In the genomic region with DNA sequence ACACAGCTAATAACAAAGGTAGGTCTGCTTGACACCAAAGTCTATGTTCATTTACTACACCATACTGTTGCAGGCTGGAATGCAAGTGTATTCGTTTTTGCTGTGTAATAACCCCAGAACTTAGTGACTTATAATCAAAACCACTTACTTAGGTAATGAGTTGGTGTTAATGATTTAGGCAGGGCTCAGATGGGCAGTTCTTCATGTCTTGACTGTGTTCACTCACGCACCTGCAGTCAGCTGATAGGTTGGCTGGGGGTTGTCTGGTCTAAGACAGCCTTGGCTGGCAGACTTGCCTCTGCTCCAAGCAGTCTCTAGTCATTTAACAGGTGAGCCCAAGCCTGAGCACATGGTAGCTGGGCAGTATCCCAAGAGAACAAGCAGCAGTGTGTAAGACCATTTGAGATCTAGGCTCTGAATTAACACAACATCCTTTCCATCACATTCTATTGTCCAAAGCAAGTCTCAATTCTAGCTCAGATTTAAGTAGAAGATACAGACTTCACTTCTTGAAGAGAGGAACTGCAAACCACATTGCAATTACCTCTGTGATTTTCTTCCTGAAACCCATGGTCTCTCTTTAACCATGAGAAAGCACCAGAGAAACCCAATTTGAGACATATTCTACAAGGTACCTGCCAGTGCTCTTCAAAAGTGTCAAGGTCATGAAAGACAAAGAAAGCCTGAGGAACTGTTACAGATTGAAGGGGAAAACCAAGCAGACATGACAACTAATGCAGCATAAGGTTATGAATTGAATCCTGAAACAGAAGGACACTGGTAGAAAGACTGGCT, we compare ENCODE assay signal across 18 cellular contexts. TPM values are rescaled to one million over a fixed set of nuclear protein-coding genes. Genes with fewer than 3 reads are reported as not detected.
DNase-seq lines count a peak whose midpoint lies in the region; ATAC-seq and TF ChIP-seq lines count a peak whose summit lies in the region.
"Had no signal": no experiment of that assay in that cellular context is flagged by ENCODE, and none has a peak within 500 bp of the region (broad histone marks: within the 10 kb centered on the region; RNA-seq: fewer than 3 reads in every experiment).

No MANE protein-coding gene starts in this region.

- no peaks in the 10 kb centered on the region for H4K20me1 ChIP-seq in GM23338 (replicated peaks; ENCODE audit: insufficient read depth)

- H3K27ac Mint-ChIP-seq in GM23338: no peak overlapping the region

- H3K9me3 ChIP-seq in ascending aorta: no peaks in the 10 kb centered on the region
- H3K9me3 ChIP-seq: right atrium auricular region, tibial nerve had no signal

- H3K4me1 Mint-ChIP-seq in GM23338: peaks cover 10% of the 10 kb centered on the region; the same call in 2 of the 3 replicates

- intact Hi-C loops in ascending aorta (cut with DNase I): no loop called here

- no peaks in the 10 kb centered on the region for H3K79me2 ChIP-seq in GM23338 (replicated peaks; ENCODE audit: insufficient read depth)

- H3K36me3 ChIP-seq in GM23338 (ENCODE audit: insufficient read depth): no peaks in the 10 kb centered on the region
- no peaks in the 10 kb centered on the region for H3K36me3 ChIP-seq in ascending aorta
- H3K36me3 ChIP-seq: right atrium auricular region, tibial nerve had no signal

- no peak overlapping the region for H3K27ac ChIP-seq in GM23338 (ENCODE audit: low read depth)
- no peak overlapping the region for H3K27ac ChIP-seq in ascending aorta
- H3K27ac ChIP-seq: right atrium auricular region had no signal

- no peak overlapping the region for H3K4me3 Mint-ChIP-seq in GM23338
- H3K4me3 Mint-ChIP-seq: activated T-cell treated with anti-CD3 and anti-CD28 coated beads, Interleukin-2, amount 50 U/mL, for 4 hours had no signal

- H3K9me2 ChIP-seq in GM23338 (ENCODE audit: insufficient read depth): no peaks in the 10 kb centered on the region

- ATAC-seq in GM23338 (no peak), HG03432 (IDR thresholded peaks at IDR 0.05; ENCODE audit: unreplicated experiment) (peak; percentile 46)
- ATAC-seq: activated T-cell treated with anti-CD3 and anti-CD28 coated beads, Interleukin-2, amount 50 U/mL, for 4 hours; HepG2 had no signal

- no peaks in the 10 kb centered on the region for H3K36me3 Mint-ChIP-seq in GM23338 (ENCODE audit: low read depth)
- H3K36me3 Mint-ChIP-seq: CD14-positive monocyte had no signal

- H3K4me2 ChIP-seq in GM23338: no peak overlapping the region

- DNase-seq in GM23338 (ENCODE audit: low spot score): no peak
- peak; percentile 4 for DNase-seq in renal cortical epithelial cell (ENCODE audit: low read depth)
- DNase-seq in NCI-H774 (lab: John Stamatoyannopoulos, UW): no peak
- DNase-seq in nucleus accumbens (lab: John Stamatoyannopoulos, UW): no peak
- no peak for DNase-seq in ascending aorta (ENCODE audit: low spot score in 2 of 2)
- DNase-seq: activated CD4-positive, alpha-beta T cell treated with anti-CD3 and anti-CD28 coated beads, Interleukin-2, amount 50 U/mL, for 4 hours; activated T-cell treated with anti-CD3 and anti-CD28 coated beads, Interleukin-2, amount 50 U/mL, for 4 hours; central memory CD4-positive, alpha-beta T cell; foreskin fibroblast; mesenchymal stem cell; NCI-H2171; SIG-M5 had no signal

- no peaks in the 10 kb centered on the region for H3K27me3 Mint-ChIP-seq in GM23338 (ENCODE audit: insufficient read depth, low read depth, poor library complexity)

- H3K9me3 Mint-ChIP-seq in GM23338: no peaks in the 10 kb centered on the region
- H3K9me3 Mint-ChIP-seq: activated T-cell treated with anti-CD3 and anti-CD28 coated beads, Interleukin-2, amount 50 U/mL, for 4 hours had no signal

- H2AFZ ChIP-seq in GM23338: peak overlapping the region; percentile 30; the same call in 1 of the 2 replicates

- H3K27me3 ChIP-seq in GM23338 (ENCODE audit: insufficient read depth) (no peaks in the 10 kb centered on the region), ascending aorta (no peaks in the 10 kb centered on the region)
- H3K27me3 ChIP-seq: right atrium auricular region, tibial nerve had no signal

- peak; percentile 29 for TF ChIP-seq POLR2A in GM19099 (IDR thresholded peaks at IDR 0.05; ENCODE audit: extremely low read depth, insufficient read length, low read depth)

- H3K4me1 ChIP-seq in GM23338 (ENCODE audit: insufficient read depth): peaks cover 7% of the 10 kb centered on the region
- no peaks in the 10 kb centered on the region for H3K4me1 ChIP-seq in ascending aorta
- H3K4me1 ChIP-seq: right atrium auricular region had no signal

- TF ChIP-seq CTCF in GM23338 (conservative IDR thresholded peaks at IDR 0.05; ENCODE audit: low read depth in 2 of 2): no peak
- TF ChIP-seq CTCF in ascending aorta (IDR thresholded peaks at IDR 0.05): no peak

- H3K4me3 ChIP-seq in GM23338 (no peak overlapping the region), ascending aorta (no peak overlapping the region)
- H3K4me3 ChIP-seq: right atrium auricular region, tibial nerve had no signal

- H3F3A ChIP-seq in GM23338 (replicated peaks; ENCODE audit: low read depth): no peaks in the 10 kb centered on the region

TF ChIP-seq in GM23338, 12 proteins besides CTCF, POLR2A, EP300 and RAD21 (continues in another document):
- no peak for TF ChIP-seq CREB1 (CRISPR knock-in tag; IDR thresholded peaks at IDR 0.05; ENCODE audit: low read depth)
- no peak for TF ChIP-seq POLR2AphosphoS5 (IDR thresholded peaks at IDR 0.05; ENCODE audit: low read depth)
- no peak for TF ChIP-seq ZNF114 (CRISPR knock-in tag; IDR thresholded peaks at IDR 0.05)
- no peak for TF ChIP-seq EZH2 (IDR thresholded peaks at IDR 0.05; ENCODE audit: low read depth, unreplicated experiment)
- TF ChIP-seq, protein P1, sequence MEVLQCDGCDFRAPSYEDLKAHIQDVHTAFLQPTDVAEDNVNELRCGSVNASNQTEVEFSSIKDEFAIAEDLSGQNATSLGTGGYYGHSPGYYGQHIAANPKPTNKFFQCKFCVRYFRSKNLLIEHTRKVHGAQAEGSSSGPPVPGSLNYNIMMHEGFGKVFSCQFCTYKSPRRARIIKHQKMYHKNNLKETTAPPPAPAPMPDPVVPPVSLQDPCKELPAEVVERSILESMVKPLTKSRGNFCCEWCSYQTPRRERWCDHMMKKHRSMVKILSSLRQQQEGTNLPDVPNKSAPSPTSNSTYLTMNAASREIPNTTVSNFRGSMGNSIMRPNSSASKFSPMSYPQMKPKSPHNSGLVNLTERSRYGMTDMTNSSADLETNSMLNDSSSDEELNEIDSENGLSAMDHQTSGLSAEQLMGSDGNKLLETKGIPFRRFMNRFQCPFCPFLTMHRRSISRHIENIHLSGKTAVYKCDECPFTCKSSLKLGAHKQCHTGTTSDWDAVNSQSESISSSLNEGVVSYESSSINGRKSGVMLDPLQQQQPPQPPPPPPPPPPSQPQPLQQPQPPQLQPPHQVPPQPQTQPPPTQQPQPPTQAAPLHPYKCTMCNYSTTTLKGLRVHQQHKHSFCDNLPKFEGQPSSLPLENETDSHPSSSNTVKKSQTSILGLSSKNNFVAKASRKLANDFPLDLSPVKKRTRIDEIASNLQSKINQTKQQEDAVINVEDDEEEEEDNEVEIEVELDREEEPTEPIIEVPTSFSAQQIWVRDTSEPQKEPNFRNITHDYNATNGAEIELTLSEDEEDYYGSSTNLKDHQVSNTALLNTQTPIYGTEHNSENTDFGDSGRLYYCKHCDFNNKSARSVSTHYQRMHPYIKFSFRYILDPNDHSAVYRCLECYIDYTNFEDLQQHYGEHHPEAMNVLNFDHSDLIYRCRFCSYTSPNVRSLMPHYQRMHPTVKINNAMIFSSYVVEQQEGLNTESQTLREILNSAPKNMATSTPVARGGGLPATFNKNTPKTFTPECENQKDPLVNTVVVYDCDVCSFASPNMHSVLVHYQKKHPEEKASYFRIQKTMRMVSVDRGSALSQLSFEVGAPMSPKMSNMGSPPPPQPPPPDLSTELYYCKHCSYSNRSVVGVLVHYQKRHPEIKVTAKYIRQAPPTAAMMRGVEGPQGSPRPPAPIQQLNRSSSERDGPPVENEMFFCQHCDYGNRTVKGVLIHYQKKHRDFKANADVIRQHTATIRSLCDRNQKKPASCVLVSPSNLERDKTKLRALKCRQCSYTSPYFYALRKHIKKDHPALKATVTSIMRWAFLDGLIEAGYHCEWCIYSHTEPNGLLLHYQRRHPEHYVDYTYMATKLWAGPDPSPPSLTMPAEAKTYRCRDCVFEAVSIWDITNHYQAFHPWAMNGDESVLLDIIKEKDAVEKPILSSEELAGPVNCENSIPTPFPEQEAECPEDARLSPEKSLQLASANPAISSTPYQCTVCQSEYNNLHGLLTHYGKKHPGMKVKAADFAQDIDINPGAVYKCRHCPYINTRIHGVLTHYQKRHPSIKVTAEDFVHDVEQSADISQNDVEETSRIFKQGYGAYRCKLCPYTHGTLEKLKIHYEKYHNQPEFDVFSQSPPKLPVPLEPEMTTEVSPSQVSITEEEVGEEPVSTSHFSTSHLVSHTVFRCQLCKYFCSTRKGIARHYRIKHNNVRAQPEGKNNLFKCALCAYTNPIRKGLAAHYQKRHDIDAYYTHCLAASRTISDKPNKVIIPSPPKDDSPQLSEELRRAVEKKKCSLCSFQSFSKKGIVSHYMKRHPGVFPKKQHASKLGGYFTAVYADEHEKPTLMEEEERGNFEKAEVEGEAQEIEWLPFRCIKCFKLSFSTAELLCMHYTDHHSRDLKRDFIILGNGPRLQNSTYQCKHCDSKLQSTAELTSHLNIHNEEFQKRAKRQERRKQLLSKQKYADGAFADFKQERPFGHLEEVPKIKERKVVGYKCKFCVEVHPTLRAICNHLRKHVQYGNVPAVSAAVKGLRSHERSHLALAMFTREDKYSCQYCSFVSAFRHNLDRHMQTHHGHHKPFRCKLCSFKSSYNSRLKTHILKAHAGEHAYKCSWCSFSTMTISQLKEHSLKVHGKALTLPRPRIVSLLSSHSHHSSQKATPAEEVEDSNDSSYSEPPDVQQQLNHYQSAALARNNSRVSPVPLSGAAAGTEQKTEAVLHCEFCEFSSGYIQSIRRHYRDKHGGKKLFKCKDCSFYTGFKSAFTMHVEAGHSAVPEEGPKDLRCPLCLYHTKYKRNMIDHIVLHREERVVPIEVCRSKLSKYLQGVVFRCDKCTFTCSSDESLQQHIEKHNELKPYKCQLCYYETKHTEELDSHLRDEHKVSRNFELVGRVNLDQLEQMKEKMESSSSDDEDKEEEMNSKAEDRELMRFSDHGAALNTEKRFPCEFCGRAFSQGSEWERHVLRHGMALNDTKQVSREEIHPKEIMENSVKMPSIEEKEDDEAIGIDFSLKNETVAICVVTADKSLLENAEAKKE (CRISPR knock-in tag; IDR thresholded peaks at IDR 0.05): no peak
- TF ChIP-seq NANOG (IDR thresholded peaks at IDR 0.05; ENCODE audit: borderline replicate concordance): no peak
- TF ChIP-seq ZNF331 (CRISPR knock-in tag; IDR thresholded peaks at IDR 0.05; ENCODE audit: low read depth): no peak
- no peak for TF ChIP-seq EZH2phosphoT487 (IDR thresholded peaks at IDR 0.05; ENCODE audit: unreplicated experiment)
- no peak for TF ChIP-seq JUNB (IDR thresholded peaks at IDR 0.05; ENCODE audit: unreplicated experiment)
- TF ChIP-seq STAT1 (IDR thresholded peaks at IDR 0.05; ENCODE audit: unreplicated experiment): no peak

RNA-seq across cellular contexts. Expression of gene DCLK3, which starts 13.3 kb away (rescaled TPM):
- 0.62 and 0.66 TPM in 2 replicates for total RNA-seq in GM23338 (2014; rRNA removed; shearing (Covaris generic))
- polyA plus RNA-seq in GM23338 (2016; fragmentation: Nextera tagmentation; extraction: Ambion mirVana): 0.40 TPM in 2 replicates
- total RNA-seq in renal cortical epithelial cell: not detected in 2 replicates
- total RNA-seq in ascending aorta: not detected
- total RNA-seq: activated T-cell treated with anti-CD3 and anti-CD28 coated beads, Interleukin-2, amount 50 U/mL, for 4 hours; HepG2 had no signal
- polyA plus RNA-seq: CD14-positive monocyte, HepG2 had no signal
